8 cellular contexts compared by ENCODE assay signal in the genomic region with DNA sequence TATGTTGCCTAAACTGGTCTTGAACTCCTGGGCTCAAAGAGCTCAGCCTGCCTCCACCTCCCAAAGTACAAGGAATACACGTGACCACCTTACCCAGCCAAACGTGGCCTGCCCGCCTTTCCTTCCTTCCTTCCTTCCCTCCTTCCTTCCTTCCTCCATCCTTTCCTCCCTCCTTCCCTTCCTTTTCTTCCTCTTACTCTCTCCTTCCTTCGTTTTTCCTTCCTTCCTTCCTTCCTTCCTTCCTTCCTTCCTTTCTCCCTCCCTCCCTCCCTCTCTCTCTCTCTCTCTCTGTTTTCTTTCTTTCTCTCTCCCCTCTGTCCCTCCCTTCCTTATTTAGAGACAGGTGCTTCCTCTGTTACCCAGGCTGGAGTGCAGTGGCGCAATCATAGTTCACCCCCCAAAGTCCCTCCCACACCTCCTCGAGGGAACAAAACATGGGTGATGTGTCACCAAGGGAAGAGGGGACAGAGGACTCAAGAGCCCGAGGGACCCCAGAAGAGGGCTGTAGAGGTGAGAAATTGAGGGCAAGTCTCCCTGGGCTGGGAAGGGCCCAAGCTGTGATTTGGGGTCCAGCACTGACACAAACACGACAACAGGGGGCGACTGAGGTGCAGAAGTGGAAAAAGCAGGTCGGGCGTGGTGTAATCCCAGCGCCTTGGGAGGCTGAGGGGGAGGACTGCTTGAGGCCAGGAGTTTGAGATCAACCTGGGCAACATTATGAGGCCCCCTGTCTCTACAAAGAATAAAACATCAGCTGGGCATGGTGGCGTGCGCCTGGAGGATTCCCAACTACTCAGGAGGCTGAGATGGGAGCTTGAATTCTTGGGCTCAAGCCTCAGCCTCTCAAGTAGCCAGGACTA. TPM values are rescaled to one million over a fixed set of nuclear protein-coding genes. Genes with fewer than 3 reads are reported as not detected.
DNase-seq lines count a peak whose midpoint lies in the region; ATAC-seq and TF ChIP-seq lines count a peak whose summit lies in the region.

No MANE protein-coding gene starts in this region.

- H3K36me3 ChIP-seq in H7 (replicated peaks; ENCODE audit: control insufficient read depth, insufficient read depth, low read length) (peaks cover 6% of the 10 kb centered on the region), Panc1 (ENCODE audit: control insufficient read depth, insufficient read depth, low read length) (no peaks in the 10 kb centered on the region)

- H3K4me1 ChIP-seq in Panc1 (ENCODE audit: control insufficient read depth, insufficient read depth, low read length) = peaks cover 52% of the 10 kb centered on the region

- ATAC-seq in Panc1 (peak; percentile 35), GM19455 (IDR thresholded peaks at IDR 0.05; ENCODE audit: unreplicated experiment) (no peak), HG03457 (IDR thresholded peaks at IDR 0.05; ENCODE audit: unreplicated experiment) (no peak)

- H3K27me3 ChIP-seq in H7 (ENCODE audit: control insufficient read depth, insufficient read depth, low read length) = no peaks in the 10 kb centered on the region
- no peaks in the 10 kb centered on the region for H3K27me3 ChIP-seq in Panc1 (ENCODE audit: control insufficient read depth, insufficient read depth, low read length)

- no peak overlapping the region for H3K4me3 ChIP-seq in H7 (ENCODE audit: insufficient read depth, low read depth, low read length)
- H3K4me3 ChIP-seq in Panc1 (ENCODE audit: low read depth in 2 of 2, low read length in 2 of 2) = no peak overlapping the region

- H3K9me3 ChIP-seq in Panc1 (ENCODE audit: control insufficient read depth, insufficient read depth, low read depth, low read length) = no peaks in the 10 kb centered on the region

- H3K27ac ChIP-seq in C4-2B (no peak overlapping the region), Panc1 (ENCODE audit: low read length) (peak overlapping the region; percentile 99)

- intact Hi-C loops in Panc1 (cut with micrococcal nuclease; ENCODE audit: unreplicated experiment) = loop anchor here (10.0 kb wide), 1 partner anchor 74 kb away; a partner anchor contains a TSS
- intact Hi-C loops in activated T-helper 1 cell treated with anti-CD3 and anti-CD28 coated beads, Interleukin-12 subunit alpha, Interleukin-12 subunit beta, Interleukin-2, Interleukin-4 antibody, amounts not matched to agents 30 ng/mL and 10 ng/mL and 1 ng/mL, durations not matched to agents 14 hours and 24 hours and 36 hours (cut with micrococcal nuclease) = loop anchor here (1.0 kb wide), 2 partner anchors 53 to 278 kb away; a partner anchor contains a TSS

- H3K27ac Mint-ChIP-seq in activated T-helper 1 cell treated with anti-CD3 and anti-CD28 coated beads, Interleukin-12 subunit alpha, Interleukin-12 subunit beta, Interleukin-2, Interleukin-4 antibody, amounts not matched to agents 30 ng/mL and 10 ng/mL and 1 ng/mL, durations not matched to agents 14 hours and 24 hours and 36 hours = no peak overlapping the region

- in situ Hi-C loops in Panc1 (cut with HindIII; ENCODE audit: low pct_unique_long_range_greater_than_20kb, low sequenced_read_pairs) = no loop called here

- BruUV-seq in Panc1 (replicated peaks; lab: Mats Ljungman, UMichigan) = no TSS peak

- no peaks in the 10 kb centered on the region for H3K36me3 Mint-ChIP-seq in activated T-helper 1 cell treated with anti-CD3 and anti-CD28 coated beads, Interleukin-12 subunit alpha, Interleukin-12 subunit beta, Interleukin-2, Interleukin-4 antibody, amounts not matched to agents 30 ng/mL and 10 ng/mL and 1 ng/mL, durations not matched to agents 14 hours and 24 hours and 36 hours (ENCODE audit: low read depth)

- no peak overlapping the region for H3K4me3 Mint-ChIP-seq in activated T-helper 1 cell treated with anti-CD3 and anti-CD28 coated beads, Interleukin-12 subunit alpha, Interleukin-12 subunit beta, Interleukin-2, Interleukin-4 antibody, amounts not matched to agents 30 ng/mL and 10 ng/mL and 1 ng/mL, durations not matched to agents 14 hours and 24 hours and 36 hours

- TF ChIP-seq CTCF in C4-2B (conservative IDR thresholded peaks at IDR 0.05) (peak; percentile 86), Panc1 (IDR thresholded peaks at IDR 0.05) (peak; percentile 90)

- peaks cover 10% of the 10 kb centered on the region for H3K4me1 Mint-ChIP-seq in activated T-helper 1 cell treated with anti-CD3 and anti-CD28 coated beads, Interleukin-12 subunit alpha, Interleukin-12 subunit beta, Interleukin-2, Interleukin-4 antibody, amounts not matched to agents 30 ng/mL and 10 ng/mL and 1 ng/mL, durations not matched to agents 14 hours and 24 hours and 36 hours (ENCODE audit: low read depth)

- CTCF ChIA-PET in Panc1 (lab: Charles Lee) = interaction anchor here (0.6 to 3.0 kb wide), 4 partner anchors 43 to 94 kb away, joined by 5 to 20 read pairs (median 6); a partner anchor contains a TSS

- DNase-seq in H7 (peak; percentile 77), Panc1 (ENCODE audit: low read depth, low spot score) (no peak), glomerular visceral epithelial cell (ENCODE audit: extremely low spot score) (peak; percentile 58), renal cortical epithelial cell (ENCODE audit: low read depth) (peak; percentile 47)
- DNase-seq in activated T-helper 1 cell treated with anti-CD3 and anti-CD28 coated beads, Interleukin-12 subunit alpha, Interleukin-12 subunit beta, Interleukin-2, Interleukin-4 antibody, amounts not matched to agents 30 ng/mL and 10 ng/mL and 1 ng/mL, durations not matched to agents 14 hours and 24 hours and 36 hours (ENCODE audit: low spot score) = peak; percentile 34

- H3K9me3 Mint-ChIP-seq in activated T-helper 1 cell treated with anti-CD3 and anti-CD28 coated beads, Interleukin-12 subunit alpha, Interleukin-12 subunit beta, Interleukin-2, Interleukin-4 antibody, amounts not matched to agents 30 ng/mL and 10 ng/mL and 1 ng/mL, durations not matched to agents 14 hours and 24 hours and 36 hours = no peaks in the 10 kb centered on the region

- POLR2A ChIA-PET in Panc1 (lab: Charles Lee) = interaction anchor here (1.0 kb wide), 1 partner anchor 49 kb away, joined by 3 read pairs; no protein-coding TSS in a partner anchor

- peaks cover 10% of the 10 kb centered on the region for H3K27me3 Mint-ChIP-seq in activated T-helper 1 cell treated with anti-CD3 and anti-CD28 coated beads, Interleukin-12 subunit alpha, Interleukin-12 subunit beta, Interleukin-2, Interleukin-4 antibody, amounts not matched to agents 30 ng/mL and 10 ng/mL and 1 ng/mL, durations not matched to agents 14 hours and 24 hours and 36 hours (ENCODE audit: insufficient read depth)

RNA-seq across cellular contexts. Expression of a gene that starts 28.1 kb away (rescaled TPM):
- 141 and 143 TPM in 2 replicates for total RNA-seq in H7 (2014; rRNA removed; shearing (Covaris generic))
- total RNA-seq in Panc1 (2021; ENCODE audit: unreplicated experiment) (192 TPM), renal cortical epithelial cell (80.9 and 141 TPM in 2 replicates)
- polyA plus RNA-seq in Panc1 (2012; ENCODE audit: insufficient read length) = 219 TPM
- 2.4 and 2.8 TPM in 2 replicates for total RNA-seq in activated T-helper 1 cell treated with anti-CD3 and anti-CD28 coated beads, Interleukin-12 subunit alpha, Interleukin-12 subunit beta, Interleukin-2, Interleukin-4 antibody, amounts not matched to agents 30 ng/mL and 10 ng/mL and 1 ng/mL, durations not matched to agents 14 hours and 24 hours and 36 hours

RNA-seq across cellular contexts. Expression of a gene that starts 53.2 kb away (rescaled TPM):
- total RNA-seq in H7 (2014; rRNA removed; shearing (Covaris generic)) = 21.9 and 27.9 TPM in 2 replicates
- total RNA-seq in Panc1 (2021; ENCODE audit: unreplicated experiment) (31.1 TPM), renal cortical epithelial cell (13.8 and 25.5 TPM in 2 replicates)
- 37.1 TPM for polyA plus RNA-seq in Panc1 (2012; ENCODE audit: insufficient read length)
- total RNA-seq in activated T-helper 1 cell treated with anti-CD3 and anti-CD28 coated beads, Interleukin-12 subunit alpha, Interleukin-12 subunit beta, Interleukin-2, Interleukin-4 antibody, amounts not matched to agents 30 ng/mL and 10 ng/mL and 1 ng/mL, durations not matched to agents 14 hours and 24 hours and 36 hours = 46.0 and 47.9 TPM in 2 replicates

Comparison
In these comparisons a context has a peak if more than half of its experiments do, and no peak if none do; other contexts are left out.
1. RNA of a gene that starts 28.1 kb away (total RNA-seq): 192 TPM in Panc1 (single experiment), 141 to 143 TPM in H7 and 80.9 to 141 TPM in renal cortical epithelial cell; 2.4 to 2.8 TPM in activated T-helper 1 cell treated with anti-CD3 and anti-CD28 coated beads, Interleukin-12 subunit alpha, Interleukin-12 subunit beta, Interleukin-2, Interleukin-4 antibody, amounts not matched to agents 30 ng/mL and 10 ng/mL and 1 ng/mL, durations not matched to agents 14 hours and 24 hours and 36 hours; every median in the first group is over 10 times any median in the second.